In the genomic region with DNA sequence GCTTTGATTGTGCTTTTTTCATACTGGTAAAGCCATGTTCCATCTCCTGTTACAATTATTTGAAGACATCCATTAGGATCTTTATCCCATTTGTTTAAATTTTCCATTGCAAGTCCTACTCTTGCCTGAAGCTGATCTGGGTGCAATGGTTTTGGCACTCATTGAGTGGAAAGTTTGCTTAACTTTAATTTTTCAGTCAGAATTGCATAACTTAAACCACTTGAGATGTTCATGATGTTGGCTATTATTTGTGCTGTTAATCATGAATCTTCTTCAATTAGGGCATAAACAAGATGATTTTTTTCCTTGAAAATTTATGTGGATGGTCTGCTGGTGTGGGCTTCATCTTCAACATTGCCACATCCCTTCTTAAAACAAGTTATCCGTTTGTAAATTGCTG, we compare ENCODE assay signal across 18 cellular contexts.
A peak's percentile ranks its signal among the peaks of the same experiment; 100 is the strongest.
DNase-seq lines count a peak whose midpoint lies in the region; ATAC-seq and TF ChIP-seq lines count a peak whose summit lies in the region.
"Had no signal": no experiment of that assay in that cellular context is flagged by ENCODE, and none has a peak within 500 bp of the region (broad histone marks: within the 10 kb centered on the region; RNA-seq: fewer than 3 reads in every experiment).

No MANE protein-coding gene starts in this region.

- H3K9me3 Mint-ChIP-seq in activated T-helper 1 cell treated with anti-CD3 and anti-CD28 coated beads, Interleukin-12 subunit alpha, Interleukin-12 subunit beta, Interleukin-2, Interleukin-4 antibody, amounts not matched to agents 30 ng/mL and 10 ng/mL and 1 ng/mL, durations not matched to agents 14 hours and 24 hours and 36 hours = no peaks in the 10 kb centered on the region
- H3K9me3 Mint-ChIP-seq: CD4-positive, alpha-beta T cell had no signal

- intact Hi-C loops in Right ventricle myocardium superior (cut with DNase I) = no loop called here
- intact Hi-C loops in left ventricle myocardium superior (cut with micrococcal nuclease) = no loop called here
- intact Hi-C loops in heart right ventricle (cut with DNase I) = no loop called here
- intact Hi-C loops in sciatic nerve (cut with DNase I) = no loop called here
- intact Hi-C loops in activated T-helper 1 cell treated with anti-CD3 and anti-CD28 coated beads, Interleukin-12 subunit alpha, Interleukin-12 subunit beta, Interleukin-2, Interleukin-4 antibody, amounts not matched to agents 30 ng/mL and 10 ng/mL and 1 ng/mL, durations not matched to agents 14 hours and 24 hours and 36 hours (cut with micrococcal nuclease) = no loop called here

- H3K9me3 ChIP-seq in right atrium auricular region (no peaks in the 10 kb centered on the region), heart right ventricle (peaks cover 0 to 6% (median 0%) of the 10 kb centered on the region in 11 donors)
- H3K9me3 ChIP-seq: A549, Caco-2 had no signal

- no peaks in the 10 kb centered on the region for H3K4me1 Mint-ChIP-seq in activated T-helper 1 cell treated with anti-CD3 and anti-CD28 coated beads, Interleukin-12 subunit alpha, Interleukin-12 subunit beta, Interleukin-2, Interleukin-4 antibody, amounts not matched to agents 30 ng/mL and 10 ng/mL and 1 ng/mL, durations not matched to agents 14 hours and 24 hours and 36 hours (ENCODE audit: low read depth)
- H3K4me1 Mint-ChIP-seq: B cell had no signal

- no peak overlapping the region for H3K27ac ChIP-seq in right atrium auricular region
- no peak overlapping the region for H3K27ac ChIP-seq in heart right ventricle
- H3K27ac ChIP-seq: 22Rv1; A549; BLaER1 treated with 17β-estradiol and CSF1 and Interleukin-3, amounts not matched to agents 10 nM and 100 nM; C4-2B had no signal

- no peak overlapping the region for H3K27ac Mint-ChIP-seq in activated T-helper 1 cell treated with anti-CD3 and anti-CD28 coated beads, Interleukin-12 subunit alpha, Interleukin-12 subunit beta, Interleukin-2, Interleukin-4 antibody, amounts not matched to agents 30 ng/mL and 10 ng/mL and 1 ng/mL, durations not matched to agents 14 hours and 24 hours and 36 hours
- H3K27ac Mint-ChIP-seq: B cell; CD4-positive, alpha-beta T cell; CD8-positive, alpha-beta T cell had no signal

- no peak for TF ChIP-seq CTCF in right atrium auricular region (IDR thresholded peaks at IDR 0.05)
- no peak for TF ChIP-seq CTCF in heart right ventricle (IDR thresholded peaks at IDR 0.05)

- DNase-seq in Right ventricle myocardium superior (no peak), right atrium auricular region (ENCODE audit: low spot score) (no peak), left ventricle myocardium superior (no peak), heart right ventricle (no peak), sciatic nerve (ENCODE audit: low spot score) (no peak)
- no peak for DNase-seq in activated T-helper 1 cell treated with anti-CD3 and anti-CD28 coated beads, Interleukin-12 subunit alpha, Interleukin-12 subunit beta, Interleukin-2, Interleukin-4 antibody, amounts not matched to agents 30 ng/mL and 10 ng/mL and 1 ng/mL, durations not matched to agents 14 hours and 24 hours and 36 hours (ENCODE audit: low spot score)
- DNase-seq: AML-193; Caco-2; Calu3; CD4-positive, alpha-beta T cell; CD8-positive, alpha-beta T cell; DMS79 treated with DMSO at 0.1 percent for 48 hours; GF-D8 had no signal

- ATAC-seq in Right ventricle myocardium superior (ENCODE audit: poor library complexity) = peak; percentile 65
- peak; percentile 48 for ATAC-seq in left ventricle myocardium superior
- no peak for ATAC-seq in heart right ventricle
- ATAC-seq in sciatic nerve = peak; percentile 65
- ATAC-seq: A549; CD8-positive, alpha-beta T cell had no signal

- peaks cover 0 to 5% of the 10 kb centered on the region in 2 donors for H3K4me1 ChIP-seq in right atrium auricular region
- H3K4me1 ChIP-seq in heart right ventricle = no peaks in the 10 kb centered on the region
- H3K4me1 ChIP-seq: A549, Caco-2 had no signal

- no peaks in the 10 kb centered on the region for H3K36me3 Mint-ChIP-seq in activated T-helper 1 cell treated with anti-CD3 and anti-CD28 coated beads, Interleukin-12 subunit alpha, Interleukin-12 subunit beta, Interleukin-2, Interleukin-4 antibody, amounts not matched to agents 30 ng/mL and 10 ng/mL and 1 ng/mL, durations not matched to agents 14 hours and 24 hours and 36 hours (ENCODE audit: low read depth)
- H3K36me3 Mint-ChIP-seq: CD8-positive, alpha-beta T cell had no signal

- H3K27me3 ChIP-seq in right atrium auricular region (no peaks in the 10 kb centered on the region), heart right ventricle (no peaks in the 10 kb centered on the region)
- H3K27me3 ChIP-seq: BLaER1 treated with 17β-estradiol and CSF1 and Interleukin-3, amounts not matched to agents 10 nM and 100 nM had no signal

- H3K27me3 Mint-ChIP-seq in activated T-helper 1 cell treated with anti-CD3 and anti-CD28 coated beads, Interleukin-12 subunit alpha, Interleukin-12 subunit beta, Interleukin-2, Interleukin-4 antibody, amounts not matched to agents 30 ng/mL and 10 ng/mL and 1 ng/mL, durations not matched to agents 14 hours and 24 hours and 36 hours (ENCODE audit: insufficient read depth) = peaks cover 3% of the 10 kb centered on the region
- H3K27me3 Mint-ChIP-seq: B cell; CD4-positive, alpha-beta T cell had no signal

- H3K4me3 Mint-ChIP-seq in activated T-helper 1 cell treated with anti-CD3 and anti-CD28 coated beads, Interleukin-12 subunit alpha, Interleukin-12 subunit beta, Interleukin-2, Interleukin-4 antibody, amounts not matched to agents 30 ng/mL and 10 ng/mL and 1 ng/mL, durations not matched to agents 14 hours and 24 hours and 36 hours = no peak overlapping the region
- H3K4me3 Mint-ChIP-seq: B cell; CD4-positive, alpha-beta T cell; CD8-positive, alpha-beta T cell had no signal

- WGBS in heart right ventricle, 2 donors = 59 to 77% methylated on average over 1 of the region's 1 CpG

- no peak overlapping the region for H3K4me3 ChIP-seq in right atrium auricular region
- H3K4me3 ChIP-seq in heart right ventricle = no peak overlapping the region
- H3K4me3 ChIP-seq: A549; BLaER1 treated with 17β-estradiol and CSF1 and Interleukin-3, amounts not matched to agents 10 nM and 100 nM had no signal

- H3K36me3 ChIP-seq in right atrium auricular region = no peaks in the 10 kb centered on the region
- H3K36me3 ChIP-seq in heart right ventricle = no peaks in the 10 kb centered on the region
- H3K36me3 ChIP-seq: BLaER1 treated with 17β-estradiol and CSF1 and Interleukin-3, amounts not matched to agents 10 nM and 100 nM had no signal

Comparison
In these comparisons a context has a peak if more than half of its experiments do, and no peak if none do; other contexts are left out.
1. ATAC-seq: peak in Right ventricle myocardium superior (single experiment), left ventricle myocardium superior (single experiment) and sciatic nerve (single experiment); none in heart right ventricle (0 of 8).